In genomic region chr4:102429553-102429952, GRCh38 we compare ENCODE assay signal across 13 cellular contexts.
DNase-seq lines count a peak whose midpoint lies in the region; ATAC-seq and TF ChIP-seq lines count a peak whose summit lies in the region.
"Had no signal": no experiment of that assay in that cellular context is flagged by ENCODE, and none has a peak within 500 bp of the region (broad histone marks: within the 10 kb centered on the region; RNA-seq: fewer than 3 reads in every experiment).

No MANE protein-coding gene starts in this region.

- peaks cover 11% of the 10 kb centered on the region for H3K4me1 Mint-ChIP-seq in activated T-cell treated with anti-CD3 and anti-CD28 coated beads, Interleukin-2, amount 50 U/mL, for 72 hours (ENCODE audit: low read depth)
- no peaks in the 10 kb centered on the region for H3K4me1 Mint-ChIP-seq in type B pancreatic cell (ENCODE audit: unreplicated experiment)

- H3K4me1 ChIP-seq in SK-N-SH (ENCODE audit: control insufficient read depth in 1 of 2, insufficient read depth in 2 of 2, low read depth in 1 of 2, low read length in 1 of 2), result peaks cover 0 to 10% of the 10 kb centered on the region in 2 experiments; a peak in 2 of 4 replicates
- H3K4me1 ChIP-seq: BE2C had no signal

- peak overlapping the region; percentile 48 to 77; a peak in 3 of 4 replicates for H3K27ac ChIP-seq in SK-N-SH (ENCODE audit: low read depth in 2 of 2, low read length in 1 of 2)
- H3K27ac ChIP-seq: left ventricle myocardium inferior, SK-N-MC had no signal

- peak in 1 of 2 experiments; percentile 44; a peak in 1 of 4 replicates for TF ChIP-seq EP300 in SK-N-SH (IDR thresholded peaks at IDR 0.05; ENCODE audit: borderline replicate concordance in 1 of 2, low read depth in 1 of 2, low read length in 1 of 2)

- peak overlapping the region; percentile 80; the same call in 1 of the 2 replicates for H3K4me2 ChIP-seq in SK-N-SH

- H3F3A ChIP-seq in SK-N-SH (replicated peaks; ENCODE audit: insufficient read depth), result peaks cover 22% of the 10 kb centered on the region

- no peaks in the 10 kb centered on the region for H3K9me3 Mint-ChIP-seq in activated T-cell treated with anti-CD3 and anti-CD28 coated beads, Interleukin-2, amount 50 U/mL, for 72 hours
- no peaks in the 10 kb centered on the region for H3K9me3 Mint-ChIP-seq in type B pancreatic cell

- H3K36me3 ChIP-seq in SK-N-SH (replicated peaks in 1 of 2; ENCODE audit: control insufficient read depth in 1 of 2, insufficient read depth in 2 of 2, low read length in 1 of 2), result no peaks in the 10 kb centered on the region
- H3K36me3 ChIP-seq: BE2C, left ventricle myocardium inferior had no signal

- WGBS in SK-N-SH (ENCODE audit: low lambda C conversion rate), result 74% methylated on average over 7 of the region's 7 CpGs

- H3K27me3 ChIP-seq in SK-N-SH (ENCODE audit: insufficient read depth), result no peaks in the 10 kb centered on the region
- H3K27me3 ChIP-seq: BE2C had no signal

- peaks cover 9% of the 10 kb centered on the region; the same call in 1 of the 2 replicates for H3K9me3 ChIP-seq in SK-N-SH
- H3K9me3 ChIP-seq: BE2C, left ventricle myocardium inferior had no signal

- no peaks in the 10 kb centered on the region for H3K79me2 ChIP-seq in SK-N-SH (ENCODE audit: insufficient read depth)

- H3K36me3 Mint-ChIP-seq in activated T-cell treated with anti-CD3 and anti-CD28 coated beads, Interleukin-2, amount 50 U/mL, for 72 hours (ENCODE audit: insufficient read depth in 2 of 2), result no peaks in the 10 kb centered on the region
- H3K36me3 Mint-ChIP-seq in type B pancreatic cell, result no peaks in the 10 kb centered on the region

- H3K4me3 ChIP-seq in SK-N-SH (ENCODE audit: low read depth in 2 of 2, low read length in 1 of 2) (no peak overlapping the region; a peak in 1 of 4 replicates), fibroblast of the aortic adventitia (ENCODE audit: low read depth, low read length) (peak overlapping the region; percentile 67)

- H4K20me1 ChIP-seq in SK-N-SH (ENCODE audit: insufficient read depth), result no peaks in the 10 kb centered on the region

- no peak for TF ChIP-seq RAD21 in SK-N-SH (IDR thresholded peaks at IDR 0.05; ENCODE audit: low read length)

- H3K4me3 Mint-ChIP-seq in activated T-cell treated with anti-CD3 and anti-CD28 coated beads, Interleukin-2, amount 50 U/mL, for 72 hours, result peak overlapping the region; percentile 2 to 43
- H3K4me3 Mint-ChIP-seq in type B pancreatic cell, result peak overlapping the region; percentile 70

- CTCF ChIA-PET in SK-N-SH (lab: Yijun Ruan, JAX), result interaction anchor here (0.6 to 1.8 kb wide), 2 partner anchors 111 to 580 kb away, joined by 3 to 8 read pairs; no protein-coding TSS in a partner anchor

- ATAC-seq in activated T-cell treated with anti-CD3 and anti-CD28 coated beads, Interleukin-2, amount 50 U/mL, for 72 hours (replicated peaks in 1 of 2), result no peak
- ATAC-seq in HG02885 (IDR thresholded peaks at IDR 0.05; ENCODE audit: poor library complexity, unreplicated experiment), result no peak

- POLR2A ChIA-PET in SK-N-SH (lab: Yijun Ruan, JAX), result no interaction called here

- H3K9me2 ChIP-seq in SK-N-SH, result no peaks in the 10 kb centered on the region

- TF ChIP-seq CTCF in SK-N-SH (IDR thresholded peaks at IDR 0.05) (no peak), fibroblast of the aortic adventitia (IDR thresholded peaks at IDR 0.05; ENCODE audit: insufficient read depth, low read length) (no peak), type B pancreatic cell (conservative IDR thresholded peaks at IDR 0.05) (no peak)

- H3K27me3 Mint-ChIP-seq in activated T-cell treated with anti-CD3 and anti-CD28 coated beads, Interleukin-2, amount 50 U/mL, for 72 hours (ENCODE audit: low read depth), result no peaks in the 10 kb centered on the region
- no peaks in the 10 kb centered on the region for H3K27me3 Mint-ChIP-seq in type B pancreatic cell

- peak overlapping the region; percentile 98 for H2AFZ ChIP-seq in SK-N-SH (ENCODE audit: low read depth)

- H3K9ac ChIP-seq in SK-N-SH, result no peak overlapping the region

- DNase-seq in activated T-cell treated with anti-CD3 and anti-CD28 coated beads, Interleukin-2, amount 50 U/mL, for 72 hours, result no peak
- DNase-seq in activated T-cell treated with anti-CD3 and anti-CD28 coated beads, Interleukin-2, amount 50 U/mL, for 48 hours, result no peak
- DNase-seq in SK-N-SH (no peak), fibroblast of the aortic adventitia (ENCODE audit: low read depth) (peak; percentile 95), type B pancreatic cell (ENCODE audit: extremely low spot score, unreplicated experiment) (no peak), superior temporal gyrus (ENCODE audit: extremely low spot score) (no peak)
- no peak for DNase-seq in activated CD8-positive, alpha-beta memory T cell treated with anti-CD3 and anti-CD28 coated beads, Interleukin-2, amount 50 U/mL, for 4 hours
- DNase-seq: BE2C; endodermal cell; left ventricle myocardium inferior; stimulated activated naive CD4-positive, alpha-beta T cell treated with Interleukin-2 at 50 U/mL for 16 hours had no signal

- H3K27ac Mint-ChIP-seq in activated T-cell treated with anti-CD3 and anti-CD28 coated beads, Interleukin-2, amount 50 U/mL, for 72 hours, result no peak overlapping the region
- H3K27ac Mint-ChIP-seq in type B pancreatic cell, result peak overlapping the region; percentile 87
- H3K27ac Mint-ChIP-seq: endodermal cell had no signal

TF ChIP-seq in SK-N-SH, 30 proteins besides CTCF, POLR2A, EP300 and RAD21 (continues in another document):
- peak; percentile 74; the same call in 1 of the 2 replicates for TF ChIP-seq TEAD4 (IDR thresholded peaks at IDR 0.05; ENCODE audit: borderline replicate concordance, insufficient read depth)
- no peak for TF ChIP-seq IRF3 (IDR thresholded peaks at IDR 0.05; ENCODE audit: low read depth, low read length)
- no peak for TF ChIP-seq MAX (IDR thresholded peaks at IDR 0.05; ENCODE audit: low read depth)
- no peak for TF ChIP-seq TAF1 (IDR thresholded peaks at IDR 0.05; ENCODE audit: borderline replicate concordance, low read depth, low read length)
- TF ChIP-seq NRF1 (IDR thresholded peaks at IDR 0.05; ENCODE audit: low read depth, low read length), result no peak
- no peak for TF ChIP-seq ELF1 (IDR thresholded peaks at IDR 0.05)
- TF ChIP-seq GABPA (IDR thresholded peaks at IDR 0.05; ENCODE audit: low read depth), result no peak
- no peak for TF ChIP-seq USF2 (IDR thresholded peaks at IDR 0.05; ENCODE audit: borderline replicate concordance, low read depth, low read length)
- no peak for TF ChIP-seq CHD2 (IDR thresholded peaks at IDR 0.05; ENCODE audit: low read length, partially characterized antibody)
- no peak for TF ChIP-seq USF1 (IDR thresholded peaks at IDR 0.05; ENCODE audit: borderline replicate concordance, low read depth)
- no peak for TF ChIP-seq FOXM1 (IDR thresholded peaks at IDR 0.05; ENCODE audit: low read depth)
- TF ChIP-seq FOSL2 (IDR thresholded peaks at IDR 0.05; ENCODE audit: borderline replicate concordance, low read depth), result peak; percentile 53; the same call in 1 of the 2 replicates
- peak; percentile 91 for TF ChIP-seq PBX3 (IDR thresholded peaks at IDR 0.05)
- TF ChIP-seq RXRA (IDR thresholded peaks at IDR 0.05; ENCODE audit: borderline replicate concordance, low read depth), result no peak
- peak; percentile 68 for TF ChIP-seq JUND (IDR thresholded peaks at IDR 0.05)
